ENCODE assay signal across 1 cellular context in the genomic region with DNA sequence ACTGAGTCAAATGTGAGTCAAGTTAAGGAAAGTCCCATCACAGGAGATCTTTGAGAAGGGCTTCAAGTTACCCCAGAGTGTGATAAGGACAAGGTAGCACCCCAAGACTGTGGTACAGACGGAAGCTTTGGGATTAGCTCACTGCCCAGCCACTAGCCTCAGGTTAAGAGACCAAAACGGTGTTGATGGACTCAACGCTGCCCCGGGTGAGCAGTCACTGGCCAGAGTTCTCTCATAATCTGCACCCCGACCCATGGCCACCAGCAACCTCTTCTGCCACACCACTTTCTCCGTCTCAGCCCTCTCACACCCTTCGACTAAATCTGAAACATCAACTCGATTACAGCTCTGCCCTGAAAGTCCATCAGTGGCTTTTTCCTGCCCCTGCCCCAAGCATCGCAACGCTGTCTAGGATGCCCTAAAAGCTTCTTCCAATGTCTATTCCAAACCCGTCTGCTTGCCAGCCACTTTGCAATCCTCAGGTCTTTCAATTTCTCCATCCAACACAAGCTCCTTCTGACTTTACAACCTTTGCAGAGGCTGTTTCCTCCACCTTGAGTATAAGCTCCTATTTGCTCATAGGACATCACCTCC.
TF ChIP-seq lines count a peak whose summit lies in the region.

No MANE protein-coding gene starts in this region.

TF ChIP-seq in WTC11, 78 proteins besides CTCF, POLR2A, EP300 and RAD21 (continued from another document):
- TF ChIP-seq, protein P1, sequence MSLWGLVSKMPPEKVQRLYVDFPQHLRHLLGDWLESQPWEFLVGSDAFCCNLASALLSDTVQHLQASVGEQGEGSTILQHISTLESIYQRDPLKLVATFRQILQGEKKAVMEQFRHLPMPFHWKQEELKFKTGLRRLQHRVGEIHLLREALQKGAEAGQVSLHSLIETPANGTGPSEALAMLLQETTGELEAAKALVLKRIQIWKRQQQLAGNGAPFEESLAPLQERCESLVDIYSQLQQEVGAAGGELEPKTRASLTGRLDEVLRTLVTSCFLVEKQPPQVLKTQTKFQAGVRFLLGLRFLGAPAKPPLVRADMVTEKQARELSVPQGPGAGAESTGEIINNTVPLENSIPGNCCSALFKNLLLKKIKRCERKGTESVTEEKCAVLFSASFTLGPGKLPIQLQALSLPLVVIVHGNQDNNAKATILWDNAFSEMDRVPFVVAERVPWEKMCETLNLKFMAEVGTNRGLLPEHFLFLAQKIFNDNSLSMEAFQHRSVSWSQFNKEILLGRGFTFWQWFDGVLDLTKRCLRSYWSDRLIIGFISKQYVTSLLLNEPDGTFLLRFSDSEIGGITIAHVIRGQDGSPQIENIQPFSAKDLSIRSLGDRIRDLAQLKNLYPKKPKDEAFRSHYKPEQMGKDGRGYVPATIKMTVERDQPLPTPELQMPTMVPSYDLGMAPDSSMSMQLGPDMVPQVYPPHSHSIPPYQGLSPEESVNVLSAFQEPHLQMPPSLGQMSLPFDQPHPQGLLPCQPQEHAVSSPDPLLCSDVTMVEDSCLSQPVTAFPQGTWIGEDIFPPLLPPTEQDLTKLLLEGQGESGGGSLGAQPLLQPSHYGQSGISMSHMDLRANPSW (CRISPR knock-in tag; conservative IDR thresholded peaks at IDR 0.05; ENCODE audit: low read depth): no peak
